ENCODE assay signal across 9 cellular contexts in the genomic region with DNA sequence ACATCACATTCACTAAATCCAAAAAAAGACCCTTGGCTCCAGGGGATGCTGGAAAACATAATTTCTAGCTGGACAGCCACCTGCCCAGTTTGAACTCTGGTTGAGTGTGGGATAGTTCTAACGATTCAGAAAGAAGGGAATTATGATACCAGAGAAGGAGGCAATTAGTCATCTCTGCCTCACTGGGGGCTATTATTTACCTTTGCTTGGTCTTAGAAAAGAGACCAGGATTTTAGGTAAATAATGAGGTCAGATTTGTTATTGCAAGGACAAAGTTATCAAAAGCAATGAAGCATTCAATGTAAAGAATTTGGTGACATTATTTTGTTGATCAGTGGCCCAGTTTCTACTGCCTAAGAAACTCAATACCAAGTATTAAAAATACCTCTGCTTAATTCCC.
"Had no signal": no experiment of that assay in that cellular context is flagged by ENCODE, and none has a peak within 500 bp of the region (broad histone marks: within the 10 kb centered on the region; RNA-seq: fewer than 3 reads in every experiment).

No MANE protein-coding gene starts in this region.

- H3K4me2 ChIP-seq: GM23338 had no signal

- H3K9ac ChIP-seq: GM23248 had no signal

- DNase-seq: GM23248, GOT3, H7, H9, HCEC 1CT, HFFc6 had no signal

- H3K4me1 ChIP-seq: HAP-1 had no signal

- ATAC-seq: GM23338, HCT116 had no signal

- H3K9me3 ChIP-seq: HAP-1 had no signal

- H2AFZ ChIP-seq: GM23248, GM23338 had no signal

- H3K36me3 ChIP-seq: HAP-1 had no signal

- H3K27ac ChIP-seq: GM23248 had no signal

- H3K4me3 ChIP-seq: GM23248, GM23338, HAP-1 had no signal
